Comparison of ENCODE assay signal across 20 cellular contexts in the genomic region with DNA sequence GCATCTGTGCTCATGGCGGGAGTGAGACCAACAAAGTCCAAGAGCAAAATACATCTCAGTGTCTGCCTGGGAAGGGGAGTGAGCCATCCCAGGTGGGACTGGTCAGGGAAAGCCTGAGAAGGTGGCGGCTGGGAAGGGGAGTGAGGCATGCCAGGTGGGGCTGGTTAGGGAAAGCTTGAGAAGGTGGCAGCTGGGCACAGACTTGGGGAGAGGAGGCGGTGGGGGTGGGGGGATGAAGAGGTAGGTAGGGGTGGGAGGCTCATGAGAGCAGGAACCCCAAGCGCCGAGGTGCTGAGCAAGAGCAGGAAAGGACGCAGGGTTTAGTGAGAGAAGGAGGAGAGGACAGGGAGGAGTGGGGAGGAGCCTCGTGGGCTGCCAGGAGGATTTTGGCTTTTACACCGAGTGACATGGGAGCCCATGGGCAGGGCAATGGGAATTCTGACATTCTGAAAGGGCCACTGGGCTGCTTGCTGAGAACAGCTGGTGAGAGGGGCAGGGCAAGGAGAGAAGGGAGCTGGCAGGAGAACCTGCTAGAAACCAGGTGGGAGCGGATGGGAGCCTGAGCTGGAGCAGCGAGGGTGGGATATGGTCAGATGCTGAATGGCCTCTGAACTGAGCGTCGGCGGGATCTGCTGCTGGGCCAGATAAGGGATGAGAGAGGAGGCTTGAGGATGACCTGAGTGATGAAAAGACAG.
"Had no signal": no experiment of that assay in that cellular context is flagged by ENCODE, and none has a peak within 500 bp of the region (broad histone marks: within the 10 kb centered on the region; RNA-seq: fewer than 3 reads in every experiment).

No MANE protein-coding gene starts in this region.

- H3K27me3 ChIP-seq: testis had no signal

- H3K9me3 Mint-ChIP-seq: dendritic cell treated with granulocyte-macrophage colony-stimulating factor and Interleukin-4, amounts not matched to agents 40 ng/mL and 50 ng/mL, for 4 days; neural crest cell; stimulated activated naive CD8-positive, alpha-beta T cell treated with anti-CD3 and anti-CD28 coated beads, Interleukin-15, amount 100 ng/mL, for 72 hours had no signal

- H3K4me1 ChIP-seq: psoas muscle had no signal

- H3K36me3 ChIP-seq: heart left ventricle, spleen, tibial nerve had no signal

- H3K9me3 ChIP-seq: heart left ventricle, psoas muscle, spleen, testis had no signal

- H3K36me3 Mint-ChIP-seq: naive thymus-derived CD4-positive, alpha-beta T cell; stimulated activated naive B cell treated with anti-CD40 and anti-IgM and Interleukin-4, amounts not matched to agents 10 μg/mL and 1 μg/mL and 100 μg/mL, for 72 hours had no signal

- H3K4me3 Mint-ChIP-seq: dendritic cell treated with granulocyte-macrophage colony-stimulating factor and Interleukin-4, amounts not matched to agents 40 ng/mL and 50 ng/mL, for 4 days; naive thymus-derived CD4-positive, alpha-beta T cell; neural crest cell; stimulated activated naive B cell treated with anti-CD40 and anti-IgM and Interleukin-4, amounts not matched to agents 10 μg/mL and 1 μg/mL and 100 μg/mL, for 72 hours; stimulated activated naive CD8-positive, alpha-beta T cell treated with anti-CD3 and anti-CD28 coated beads, Interleukin-15, amount 100 ng/mL, for 72 hours had no signal

- H3K4me3 ChIP-seq: heart left ventricle, psoas muscle, spleen, testis, tibial nerve had no signal

- H3K27ac Mint-ChIP-seq: dendritic cell treated with granulocyte-macrophage colony-stimulating factor and Interleukin-4, amounts not matched to agents 40 ng/mL and 50 ng/mL, for 4 days; stimulated activated naive B cell treated with anti-CD40 and anti-IgM and Interleukin-4, amounts not matched to agents 10 μg/mL and 1 μg/mL and 100 μg/mL, for 72 hours had no signal

- H3K4me1 Mint-ChIP-seq: stimulated activated naive CD8-positive, alpha-beta T cell treated with anti-CD3 and anti-CD28 coated beads, Interleukin-15, amount 100 ng/mL, for 72 hours had no signal

- DNase-seq: cerebellar nuclear complex; effector CD4-positive, alpha-beta T cell; heart left ventricle; hippocampal formation; left colon; mesendoderm; naive thymus-derived CD4-positive, alpha-beta T cell; occipital lobe; psoas muscle; retina; spleen; stimulated activated CD4-positive, alpha-beta T cell treated with anti-CD3 and anti-CD28 coated beads, Interleukin-15, amount 100 ng/mL, for 24 hours; stimulated activated CD4-positive, alpha-beta T cell treated with anti-CD3 and anti-CD28 coated beads, Interleukin-2, amount 100 ng/mL, for 24 hours; stimulated activated CD4-positive, alpha-beta T cell treated with anti-CD3 and anti-CD28 coated beads, Interleukin-4, amount 100 ng/mL, for 4 hours; stimulated activated naive B cell treated with anti-CD40 and anti-IgM and Interleukin-4, amounts not matched to agents 10 μg/mL and 1 μg/mL and 100 μg/mL, for 72 hours; stimulated activated naive CD8-positive, alpha-beta T cell treated with anti-CD3 and anti-CD28 coated beads, Interleukin-15, amount 100 ng/mL, for 72 hours; testis had no signal

- H3K27ac ChIP-seq: heart left ventricle, psoas muscle, spleen, testis, tibial nerve had no signal
